ENCODE assay signal across 25 cellular contexts in the genomic region with DNA sequence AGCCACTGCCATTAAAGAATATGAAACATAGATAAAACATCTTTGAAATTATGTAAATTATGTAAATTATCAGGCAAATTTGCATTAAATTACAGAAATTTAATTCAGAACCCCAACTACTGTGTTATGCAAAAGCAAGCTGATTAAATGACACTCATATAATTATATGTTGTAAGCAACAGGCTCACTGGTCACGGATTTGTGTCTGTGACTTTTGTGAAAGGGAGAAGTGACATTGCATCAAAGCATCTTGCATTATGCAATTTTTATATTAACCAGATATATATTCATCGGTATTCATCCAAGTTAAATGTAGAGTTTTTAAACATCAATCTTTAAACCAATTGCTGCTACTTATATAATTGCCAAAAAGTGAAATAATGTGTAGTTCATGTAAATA. TPM values are rescaled to one million over a fixed set of nuclear protein-coding genes. Genes with fewer than 3 reads are reported as not detected.
"Had no signal": no experiment of that assay in that cellular context is flagged by ENCODE, and none has a peak within 500 bp of the region (broad histone marks: within the 10 kb centered on the region; RNA-seq: fewer than 3 reads in every experiment).

No MANE protein-coding gene starts in this region.

- ATAC-seq: activated CD4-positive, alpha-beta T cell treated with anti-CD3 and anti-CD28 coated beads for 36 hours; activated T-cell treated with anti-CD3 and anti-CD28 coated beads, Interleukin-2, amount 50 U/mL, for 72 hours had no signal

- H3K4me1 ChIP-seq: SJCRH30 had no signal

- H3K9me2 ChIP-seq: SK-N-SH had no signal

- H3K4me2 ChIP-seq: KMS-11, SK-N-SH had no signal

- DNase-seq: activated CD4-positive, alpha-beta memory T cell treated with anti-CD3 and anti-CD28 coated beads, Interleukin-2, amount 10 ng/mL, durations not matched to agents 7 days and 5 days; activated CD4-positive, alpha-beta T cell treated with anti-CD3 and anti-CD28 coated beads for 36 hours; activated CD4-positive, alpha-beta T cell treated with anti-CD3 and anti-CD28 coated beads, Interleukin-2, amount 50 U/mL, for 1 hour; activated gamma-delta T cell treated with Interleukin-2 at 50 U/mL for 16 hours; activated naive CD4-positive, alpha-beta T cell treated with anti-CD3 and anti-CD28 coated beads, Interleukin-2, amount 10 ng/mL, durations not matched to agents 7 days and 5 days; activated naive CD8-positive, alpha-beta T cell treated with anti-CD3 and anti-CD28 coated beads for 36 hours; activated T-cell treated with anti-CD3 and anti-CD28 coated beads, Interleukin-2, amount 50 U/mL, for 72 hours; brain microvascular endothelial cell; MG63; NCI-H1048; NCI-H1417; NCI-H1930; NCI-H2171; NCI-H2227 treated with DMSO at 0.1 percent for 48 hours; NCI-H446 treated with DMSO at 0.1 percent for 48 hours; NCI-H524 treated with DMSO at 0.1 percent for 48 hours; NCI-H748 treated with DMSO at 0.1 percent for 48 hours; SJCRH30; SK-N-SH; T-helper 1 cell; WERI-Rb-1 had no signal

- H3K27ac ChIP-seq: brain microvascular endothelial cell, cardiac muscle cell, KMS-11, SJCRH30, WERI-Rb-1 had no signal

- H3K36me3 ChIP-seq: SJCRH30, WERI-Rb-1 had no signal

- H3K4me3 ChIP-seq: cardiac muscle cell, MG63, SJCRH30 had no signal

- H3K9me3 ChIP-seq: MG63, SJCRH30, SK-N-SH had no signal

RNA-seq across cellular contexts. Expression of gene CCIN, which starts 45.7 kb away (rescaled TPM):
- total RNA-seq: activated CD4-positive, alpha-beta T cell treated with anti-CD3 and anti-CD28 coated beads for 36 hours; activated CD8-positive, alpha-beta memory T cell treated with anti-CD3 and anti-CD28 coated beads for 36 hours; activated naive CD8-positive, alpha-beta T cell treated with anti-CD3 and anti-CD28 coated beads for 36 hours; activated T-helper 2 cell treated with anti-CD3 and anti-CD28 coated beads, Interferon-gamma antibody, Interleukin-2, Interleukin-4, amounts not matched to agents 10 μg/mL and 5 μg/mL and 100 μg/mL, durations not matched to agents 14 hours and 24 hours and 36 hours had no signal
